ENCODE assay signal across 11 cellular contexts in genomic region chr13:48853381-48854102, GRCh38.
DNase-seq lines count a peak whose midpoint lies in the region; ATAC-seq and TF ChIP-seq lines count a peak whose summit lies in the region.
"Had no signal": no experiment of that assay in that cellular context is flagged by ENCODE, and none has a peak within 500 bp of the region (broad histone marks: within the 10 kb centered on the region; RNA-seq: fewer than 3 reads in every experiment).

No MANE protein-coding gene starts in this region.

- no peak overlapping the region for H3K4me3 ChIP-seq in cardiac fibroblast (replicated peaks in 1 of 2; ENCODE audit: low read depth in 2 of 2, low read length in 2 of 2)

- DNase-seq in ELR (ENCODE audit: low read depth) (peak; percentile 16), MV-4-11 (lab: John Stamatoyannopoulos, UW) (peak; percentile 53), cardiac fibroblast (ENCODE audit: low read depth in 2 of 2) (peak; percentile 50 to 86), renal cortical epithelial cell (ENCODE audit: low read depth) (peak; percentile 69), GM13977 (ENCODE audit: low spot score) (no peak), NOMO-1 treated with DMSO at 0.1 percent for 48 hours (lab: John Stamatoyannopoulos, UW; ENCODE audit: unreplicated experiment) (no peak)
- DNase-seq: cortex of kidney, NCI-H1417 treated with DMSO at 0.1 percent for 48 hours, PC-3 had no signal

- no peak for TF ChIP-seq CTCF in cardiac fibroblast (IDR thresholded peaks at IDR 0.05; ENCODE audit: low read depth, low read length)
- TF ChIP-seq CTCF in GM13977 (IDR thresholded peaks at IDR 0.05; ENCODE audit: extremely low read depth, insufficient read depth, missing control alignments) = no peak

- in situ Hi-C loops in GM13977 (cut with MboI; ENCODE audit: low pct_unique_long_range_greater_than_20kb, low sequenced_read_pairs, unreplicated experiment) = no loop called here

- no peak for ATAC-seq in HG03457 (IDR thresholded peaks at IDR 0.05; ENCODE audit: unreplicated experiment)
- ATAC-seq in HG02840 (IDR thresholded peaks at IDR 0.05; ENCODE audit: low FRiP score, unreplicated experiment) = no peak
- ATAC-seq: PC-3 had no signal

Comparison
In these comparisons a context has a peak if more than half of its experiments do, and no peak if none do; other contexts are left out.
1. DNase-seq: peak in ELR (single experiment), MV-4-11 (single experiment), cardiac fibroblast (2 of 2) and renal cortical epithelial cell (single experiment); none in GM13977 (single experiment) and NOMO-1 treated with DMSO at 0.1 percent for 48 hours (single experiment).